ENCODE assay signal across 8 cellular contexts in the genomic region with DNA sequence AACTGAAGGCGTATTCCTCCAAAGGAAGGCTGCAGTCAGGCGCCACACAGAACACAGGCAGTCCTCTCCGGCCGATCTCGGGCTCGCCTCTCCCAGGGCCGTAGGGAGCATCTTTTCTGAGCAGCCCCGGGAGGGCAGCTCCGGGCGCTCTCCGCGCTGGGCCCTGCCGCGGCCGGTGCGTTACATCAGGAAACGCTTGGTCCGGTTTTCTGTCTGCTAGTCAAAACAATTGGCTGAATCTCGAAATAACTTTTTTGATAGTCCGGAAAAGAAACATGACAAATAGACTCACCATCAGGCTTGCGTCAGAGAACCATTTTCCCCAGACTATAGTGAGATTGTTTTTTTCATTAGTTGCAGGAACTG.
DNase-seq lines count a peak whose midpoint lies in the region; ATAC-seq and TF ChIP-seq lines count a peak whose summit lies in the region.

No MANE protein-coding gene starts in this region.

- no peaks in the 10 kb centered on the region for H3K9me2 ChIP-seq in GM23248 (ENCODE audit: insufficient read depth)

- POLR2A ChIA-PET in activated CD4-positive, alpha-beta memory T cell treated with anti-CD3 and anti-CD28 coated beads, Interleukin-2, amount 10 ng/mL, durations not matched to agents 7 days and 5 days (lab: Charles Lee) = interaction anchor here (0.9 to 13.5 kb wide), 4 partner anchors 53 to 792 kb away, joined by 3 to 661 read pairs (median 8); no protein-coding TSS in a partner anchor

- DNase-seq in AG10803 (ENCODE audit: low read depth) = peak; percentile 58
- peak; percentile 79 for DNase-seq in GM23248
- no peak for DNase-seq in activated CD4-positive, alpha-beta memory T cell treated with anti-CD3 and anti-CD28 coated beads, Interleukin-2, amount 10 ng/mL, durations not matched to agents 7 days and 5 days
- peak; percentile 41 for DNase-seq in fibroblast of villous mesenchyme (ENCODE audit: low read depth)
- no peak for DNase-seq in omental fat pad (ENCODE audit: low spot score)
- no peak for DNase-seq in Ammon's horn (ENCODE audit: low spot score)
- no peak for DNase-seq in HPDE6-E6E7 (ENCODE audit: extremely low spot score)

- peaks cover 7% of the 10 kb centered on the region; the same call in 1 of the 2 replicates for H3K4me1 ChIP-seq in GM23248 (ENCODE audit: insufficient read depth)

- H3K4me2 ChIP-seq in GM23248 (ENCODE audit: unreplicated experiment) = peak overlapping the region; percentile 82

- WGBS in GM23248 (ENCODE audit: low coverage in 1 of 2, low lambda C conversion rate in 2 of 2, missing lambda C conversion rate in 2 of 2), 2 experiments = 1 to 3% methylated on average over 19 to 21 of the region's 21 CpGs

- peaks cover 74% of the 10 kb centered on the region for H3K27me3 Mint-ChIP-seq in activated CD4-positive, alpha-beta memory T cell treated with anti-CD3 and anti-CD28 coated beads, Interleukin-2, amount 10 ng/mL, durations not matched to agents 7 days and 5 days

- no peak for TF ChIP-seq CTCF in AG10803 (conservative IDR thresholded peaks at IDR 0.05; ENCODE audit: low read length)
- no peak for TF ChIP-seq CTCF in fibroblast of villous mesenchyme (IDR thresholded peaks at IDR 0.05; ENCODE audit: insufficient read depth, low read depth, low read length)
- TF ChIP-seq CTCF in omental fat pad (IDR thresholded peaks at IDR 0.05) = no peak

- no peaks in the 10 kb centered on the region for H3K79me2 ChIP-seq in GM23248 (ENCODE audit: insufficient read depth)

- no peak overlapping the region for H3K27ac Mint-ChIP-seq in activated CD4-positive, alpha-beta memory T cell treated with anti-CD3 and anti-CD28 coated beads, Interleukin-2, amount 10 ng/mL, durations not matched to agents 7 days and 5 days

- peak overlapping the region; percentile 66 for H3K27ac ChIP-seq in GM23248

- no peaks in the 10 kb centered on the region for H3K9me3 ChIP-seq in GM23248 (ENCODE audit: low read depth)

- peaks cover 14% of the 10 kb centered on the region; the same call in 1 of the 2 replicates for H3F3A ChIP-seq in GM23248 (ENCODE audit: insufficient read depth)

- peak; percentile 24 for ATAC-seq in omental fat pad (ENCODE audit: low FRiP score)
- ATAC-seq in esophagus mucosa = no peak

- CTCF ChIA-PET in activated CD4-positive, alpha-beta memory T cell treated with anti-CD3 and anti-CD28 coated beads, Interleukin-2, amount 10 ng/mL, durations not matched to agents 7 days and 5 days (lab: Charles Lee) = no interaction called here

- H3K4me3 ChIP-seq in AG10803 (ENCODE audit: low read length) (peak overlapping the region; percentile 62), GM23248 (peak overlapping the region; percentile 68), fibroblast of villous mesenchyme (ENCODE audit: low read depth, low read length) (peak overlapping the region; percentile 46)

- H3K9ac ChIP-seq in GM23248 = peak overlapping the region; percentile 75

- peak overlapping the region; percentile 87 for H2AFZ ChIP-seq in GM23248

- no peaks in the 10 kb centered on the region for H4K20me1 ChIP-seq in GM23248 (ENCODE audit: insufficient read depth)

- peaks cover 13% of the 10 kb centered on the region for H3K36me3 Mint-ChIP-seq in activated CD4-positive, alpha-beta memory T cell treated with anti-CD3 and anti-CD28 coated beads, Interleukin-2, amount 10 ng/mL, durations not matched to agents 7 days and 5 days (ENCODE audit: low read depth)

- H3K27me3 ChIP-seq in GM23248 (replicated peaks; ENCODE audit: insufficient read depth) = no peaks in the 10 kb centered on the region

- H3K4me3 Mint-ChIP-seq in activated CD4-positive, alpha-beta memory T cell treated with anti-CD3 and anti-CD28 coated beads, Interleukin-2, amount 10 ng/mL, durations not matched to agents 7 days and 5 days = peak overlapping the region; percentile 84

- in situ Hi-C loops in GM23248 (cut with MboI) = no loop called here

- H3K9me3 Mint-ChIP-seq in activated CD4-positive, alpha-beta memory T cell treated with anti-CD3 and anti-CD28 coated beads, Interleukin-2, amount 10 ng/mL, durations not matched to agents 7 days and 5 days = peaks cover 10% of the 10 kb centered on the region

- peaks cover 63% of the 10 kb centered on the region for H3K4me1 Mint-ChIP-seq in activated CD4-positive, alpha-beta memory T cell treated with anti-CD3 and anti-CD28 coated beads, Interleukin-2, amount 10 ng/mL, durations not matched to agents 7 days and 5 days

- no peaks in the 10 kb centered on the region for H3K36me3 ChIP-seq in GM23248 (ENCODE audit: low read depth)

Comparison
In these comparisons a context has a peak if more than half of its experiments do, and no peak if none do; other contexts are left out.
1. DNase-seq: peak in AG10803 (single experiment), GM23248 (single experiment) and fibroblast of villous mesenchyme (single experiment); none in activated CD4-positive, alpha-beta memory T cell treated with anti-CD3 and anti-CD28 coated beads, Interleukin-2, amount 10 ng/mL, durations not matched to agents 7 days and 5 days (single experiment), omental fat pad (single experiment), Ammon's horn (single experiment) and HPDE6-E6E7 (single experiment).
2. Peak in every context shown above with its lines, with median percentiles within 50 percentile points of each other: H3K4me3 ChIP-seq.